11 cellular contexts compared by ENCODE assay signal in the genomic region with DNA sequence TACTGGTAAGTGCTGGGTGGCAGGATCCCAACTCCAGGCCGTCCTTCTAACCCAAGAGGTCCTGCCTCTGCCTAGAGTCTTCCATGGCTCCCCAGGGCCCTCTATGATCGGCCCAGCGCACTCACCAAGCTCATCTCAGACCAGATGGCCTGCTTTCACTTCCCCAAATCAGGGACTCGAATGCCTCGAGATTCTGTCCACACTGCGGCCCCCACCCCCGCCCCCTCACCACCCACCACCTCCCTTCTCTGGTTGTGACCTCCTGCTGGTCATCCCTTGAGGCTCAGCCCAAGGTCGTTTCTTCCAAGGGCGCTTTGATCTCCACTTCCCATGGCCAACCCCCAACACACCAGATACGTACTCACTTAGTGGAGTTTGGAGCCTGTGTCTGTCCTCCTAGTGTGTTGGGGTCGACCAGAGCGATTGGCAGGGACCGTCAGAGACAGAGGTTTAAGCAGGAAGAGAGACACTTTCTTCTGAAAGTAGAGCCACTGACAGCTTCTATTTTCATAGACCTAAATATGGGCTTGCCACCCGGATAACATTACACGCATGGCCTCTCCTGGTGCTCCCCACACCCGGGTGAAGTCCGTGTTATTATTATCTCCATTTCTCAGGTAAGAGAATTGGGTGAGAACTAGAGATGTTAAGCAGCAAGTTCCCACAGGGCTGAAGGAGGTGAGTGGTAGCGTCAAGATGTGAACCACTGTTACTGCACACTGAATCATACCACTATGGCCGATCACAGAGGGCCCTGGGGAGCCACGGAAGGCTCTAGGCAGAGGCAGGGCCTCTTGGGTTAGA. TPM values are rescaled to one million over a fixed set of nuclear protein-coding genes. Genes with fewer than 3 reads are reported as not detected.
DNase-seq lines count a peak whose midpoint lies in the region; ATAC-seq, FAIRE-seq and TF ChIP-seq lines count a peak whose summit lies in the region.
"Had no signal": no experiment of that assay in that cellular context is flagged by ENCODE, and none has a peak within 500 bp of the region (broad histone marks: within the 10 kb centered on the region; RNA-seq: fewer than 3 reads in every experiment).

A gene with protein sequence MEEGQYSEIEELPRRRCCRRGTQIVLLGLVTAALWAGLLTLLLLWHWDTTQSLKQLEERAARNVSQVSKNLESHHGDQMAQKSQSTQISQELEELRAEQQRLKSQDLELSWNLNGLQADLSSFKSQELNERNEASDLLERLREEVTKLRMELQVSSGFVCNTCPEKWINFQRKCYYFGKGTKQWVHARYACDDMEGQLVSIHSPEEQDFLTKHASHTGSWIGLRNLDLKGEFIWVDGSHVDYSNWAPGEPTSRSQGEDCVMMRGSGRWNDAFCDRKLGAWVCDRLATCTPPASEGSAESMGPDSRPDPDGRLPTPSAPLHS (minus strand): TSS at position 478 of the 804 bp plus-strand sequence. CDS start 2,371 bp downstream, outside the sequence.

- DNase-seq in A549 (ENCODE audit: low read depth in 1 of 2, low spot score in 1 of 2), result no peak
- peak; percentile 91 for DNase-seq in MV-4-11 (lab: John Stamatoyannopoulos, UW)
- no peak for DNase-seq in activated CD8-positive, alpha-beta memory T cell treated with anti-CD3 and anti-CD28 coated beads, Interleukin-2, amount 50 U/mL, for 48 hours
- no peak for DNase-seq in midbrain (lab: John Stamatoyannopoulos, UW)
- no peak for DNase-seq in GOT3 (lab: John Stamatoyannopoulos, UW)
- no peak for DNase-seq in NCI-H1694 treated with DMSO at 0.1 percent for 48 hours (lab: John Stamatoyannopoulos, UW)
- DNase-seq: activated T-cell treated with anti-CD3 and anti-CD28 coated beads, Interleukin-2, amount 50 U/mL, for 48 hours; stimulated activated CD4-positive, alpha-beta T cell treated with anti-CD3 and anti-CD28 coated beads, Interleukin-2, amount 100 ng/mL, for 24 hours had no signal

- H3K4me2 ChIP-seq in A549, result no peak within 1 kb of the TSS

- no peak within 1 kb of the TSS for H3K27ac ChIP-seq in A549
- H3K27ac ChIP-seq: epithelial cell of prostate had no signal

- POLR2A ChIA-PET in A549 (lab: Yijun Ruan, JAX), result no interaction called here

- H3K9me3 ChIP-seq in A549, result no peaks in the 10 kb centered on the region

- no peak for TF ChIP-seq POLR2A in A549 (IDR thresholded peaks at IDR 0.05; ENCODE audit: low read length)

- no peak for FAIRE-seq in A549 (lab: Jason Lieb, UNC)

- WGBS in A549 (ENCODE audit: missing lambda C conversion rate), result 34% methylated on average over 17 of the region's 20 CpGs

- ATAC-seq in A549 (no peak), GM18868 (IDR thresholded peaks at IDR 0.05; ENCODE audit: unreplicated experiment) (peak; percentile 51), HG02588 (IDR thresholded peaks at IDR 0.05; ENCODE audit: unreplicated experiment) (peak; percentile 45)

- H3K4me1 ChIP-seq in A549, result no peaks in the 10 kb centered on the region

- TF ChIP-seq CTCF in A549 (IDR thresholded peaks at IDR 0.05), result no peak

- CTCF ChIA-PET in A549 (lab: Yijun Ruan, JAX), result no interaction called here

- H3K4me3 ChIP-seq in A549, result no peak within 1 kb of the TSS

- no peak for TF ChIP-seq EP300 in A549 (IDR thresholded peaks at IDR 0.05)

- TF ChIP-seq RAD21 in A549 (conservative IDR thresholded peaks at IDR 0.05 in 1 of 2, IDR thresholded peaks at IDR 0.05 in 1 of 2), result no peak

TF ChIP-seq in A549, 52 proteins besides CTCF, POLR2A, EP300 and RAD21:
- peak; percentile 27 for TF ChIP-seq ZFP36 (IDR thresholded peaks at IDR 0.05; ENCODE audit: borderline replicate concordance, partially characterized antibody)
- TF ChIP-seq, protein P1, sequence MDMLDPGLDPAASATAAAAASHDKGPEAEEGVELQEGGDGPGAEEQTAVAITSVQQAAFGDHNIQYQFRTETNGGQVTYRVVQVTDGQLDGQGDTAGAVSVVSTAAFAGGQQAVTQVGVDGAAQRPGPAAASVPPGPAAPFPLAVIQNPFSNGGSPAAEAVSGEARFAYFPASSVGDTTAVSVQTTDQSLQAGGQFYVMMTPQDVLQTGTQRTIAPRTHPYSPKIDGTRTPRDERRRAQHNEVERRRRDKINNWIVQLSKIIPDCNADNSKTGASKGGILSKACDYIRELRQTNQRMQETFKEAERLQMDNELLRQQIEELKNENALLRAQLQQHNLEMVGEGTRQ (IDR thresholded peaks at IDR 0.05), result no peak
TF ChIP-seq in A549: peak in this region for 1.

RNA-seq across cellular contexts. Expression of the gene that starts here (rescaled TPM):
- polyA plus RNA-seq in A549 (2011; rRNA removed), result not detected in 2 replicates
- not detected in 2 replicates for polyA plus RNA-seq in A549 (2012; cell fraction: cytosol; rRNA removed)
- polyA plus RNA-seq in A549 (2012; cell fraction: nucleus; rRNA removed), result not detected in 2 replicates
- polyA plus RNA-seq in A549 (2017; fragmentation: RNase III; extraction: RNeasy Plus Mini Kit Qiagen cat#74134 plus additional on column Dnase treatment), result not detected in 3 replicates
- polyA minus RNA-seq in A549 (2011; rRNA and poly(A)+ RNA removed), result not detected in 2 replicates

Comparison
In these comparisons a context has a peak if more than half of its experiments do, and no peak if none do; other contexts are left out.
1. ATAC-seq: peak in GM18868 (single experiment) and HG02588 (single experiment); none in A549 (0 of 2).